In genomic region chr10:113087082-113088029, GRCh38 we compare ENCODE assay signal across 8 cellular contexts.
DNase-seq lines count a peak whose midpoint lies in the region; TF ChIP-seq lines count a peak whose summit lies in the region.
"Had no signal": no experiment of that assay in that cellular context is flagged by ENCODE, and none has a peak within 500 bp of the region (broad histone marks: within the 10 kb centered on the region; RNA-seq: fewer than 3 reads in every experiment).

No MANE protein-coding gene starts in this region.

- peak; percentile 6 for TF ChIP-seq EP300 in transverse colon (IDR thresholded peaks at IDR 0.05; ENCODE audit: low read depth)

- in situ Hi-C loops in transverse colon (cut with MboI; ENCODE audit: low pct_ligation_motif_present in 1 of 4, low pct_unique_long_range_greater_than_20kb in 1 of 4, low sequenced_read_pairs in 3 of 4) = loop anchor here in 1 of 4 donors (25.0 kb wide), 1 partner anchor 125 kb away; the partner anchor contains the start of gene TCF7L2

- H3K27ac ChIP-seq in HUES6 (ENCODE audit: low read depth, low read length) (peak overlapping the region; percentile 76), ascending aorta (peak overlapping the region; percentile 16 to 66), transverse colon (peak overlapping the region; percentile 72 to 84 (median 80))
- H3K27ac ChIP-seq: parathyroid adenoma had no signal

- intact Hi-C loops in ascending aorta (cut with DNase I) (loop anchor here (1.0 to 2.0 kb wide), 2 partner anchors 19 to 39 kb away; no protein-coding TSS in a partner anchor), transverse colon (cut with DNase I; ENCODE audit: low total_unique reads) (no loop called here)

- H3K27me3 ChIP-seq in HUES6 (ENCODE audit: control insufficient read depth, insufficient read depth, low read length) (no peaks in the 10 kb centered on the region), ascending aorta (no peaks in the 10 kb centered on the region), transverse colon (no peaks in the 10 kb centered on the region)

- H3K4me1 ChIP-seq in HUES6 (ENCODE audit: control insufficient read depth, insufficient read depth, low read length) (peaks cover 44% of the 10 kb centered on the region), ascending aorta (peaks cover 0 to 22% of the 10 kb centered on the region in 2 donors), transverse colon (peaks cover 9 to 81% (median 51%) of the 10 kb centered on the region in 4 donors)
- H3K4me1 ChIP-seq: parathyroid adenoma had no signal

- TF ChIP-seq CTCF in ascending aorta (IDR thresholded peaks at IDR 0.05) = no peak
- TF ChIP-seq CTCF in transverse colon (IDR thresholded peaks at IDR 0.05) = no peak

- no peak for TF ChIP-seq POLR2A in transverse colon (IDR thresholded peaks at IDR 0.05)

- H3K36me3 ChIP-seq in HUES6 (ENCODE audit: control insufficient read depth, insufficient read depth, low read length) (peaks cover 14% of the 10 kb centered on the region), ascending aorta (no peaks in the 10 kb centered on the region), transverse colon (no peaks in the 10 kb centered on the region)

- no peak overlapping the region for H3K4me3 ChIP-seq in HUES6 (ENCODE audit: low read depth, low read length)
- H3K4me3 ChIP-seq in ascending aorta = no peak overlapping the region
- no peak overlapping the region for H3K4me3 ChIP-seq in transverse colon

- H3K9ac ChIP-seq in HUES6 (ENCODE audit: low read length) = peak overlapping the region; percentile 62
- H3K9ac ChIP-seq: parathyroid adenoma had no signal

- DNase-seq in ascending aorta (ENCODE audit: low spot score in 2 of 2) (peak; percentile 28 to 91), iPS-NIHi7 (ENCODE audit: extremely low spot score) (peak; percentile 74), transverse colon (peak; percentile 80), activated gamma-delta T cell (lab: John Stamatoyannopoulos, UW) (no peak), NCI-H510A treated with DMSO at 0.1 percent for 48 hours (lab: John Stamatoyannopoulos, UW) (no peak), hippocampal formation (lab: John Stamatoyannopoulos, UW) (no peak)

- H3K9me3 ChIP-seq in HUES6 (ENCODE audit: control insufficient read depth, insufficient read depth, low read depth, low read length) (no peaks in the 10 kb centered on the region), ascending aorta (no peaks in the 10 kb centered on the region), transverse colon (no peaks in the 10 kb centered on the region)

- 56 to 78% methylated on average over 3 to 11 of the region's 11 CpGs for WGBS in transverse colon (ENCODE audit: low coverage in 1 of 2), 2 donors

Comparison
In these comparisons a context has a peak if more than half of its experiments do, and no peak if none do; other contexts are left out.
1. DNase-seq: peak in ascending aorta (2 of 2), iPS-NIHi7 (single experiment) and transverse colon (single experiment); none in activated gamma-delta T cell (single experiment), NCI-H510A treated with DMSO at 0.1 percent for 48 hours (single experiment) and hippocampal formation (0 of 2).
2. Peak in every context shown above with its lines, with median percentiles within 50 percentile points of each other: H3K27ac ChIP-seq.